8 cellular contexts compared by ENCODE assay signal in genomic region chr1:226223786-226224244, GRCh38. TPM values are rescaled to one million over a fixed set of nuclear protein-coding genes. Genes with fewer than 3 reads are reported as not detected.
DNase-seq lines count a peak whose midpoint lies in the region; ATAC-seq, FAIRE-seq and TF ChIP-seq lines count a peak whose summit lies in the region.

No MANE protein-coding gene starts in this region.

- H3K4me2 ChIP-seq in GM23248 (ENCODE audit: unreplicated experiment), result peak overlapping the region; percentile 78

- H3K9me3 ChIP-seq in GM23248 (ENCODE audit: low read depth) (no peaks in the 10 kb centered on the region), MG63 (no peaks in the 10 kb centered on the region), lower lobe of right lung (no peaks in the 10 kb centered on the region), uterus (no peaks in the 10 kb centered on the region)

- TF ChIP-seq POLR2A in H54 (IDR thresholded peaks at IDR 0.05; ENCODE audit: low read depth, low read length) (no peak), uterus (IDR thresholded peaks at IDR 0.05) (no peak)

- DNase-seq in activated CD4-positive, alpha-beta T cell treated with anti-CD3 and anti-CD28 coated beads, Interleukin-2, amount 10 ng/mL, durations not matched to agents 24 days and 14 days, result peak; percentile 77
- no peak for DNase-seq in activated CD4-positive, alpha-beta T cell treated with anti-CD3 and anti-CD28 coated beads, Interleukin-2, amount 50 U/mL, for 4 hours
- DNase-seq in GM23248, result peak; percentile 34
- DNase-seq in MG63, result peak; percentile 16
- DNase-seq in astrocyte of the spinal cord (ENCODE audit: low read depth, low spot score), result peak; percentile 7
- DNase-seq in lower lobe of right lung, result no peak
- no peak for DNase-seq in H54 (ENCODE audit: insufficient read length, low spot score)
- DNase-seq in uterus, result no peak

- in situ Hi-C loops in GM23248 (cut with MboI), result no loop called here
- in situ Hi-C loops in astrocyte of the spinal cord (cut with HindIII; ENCODE audit: low sequenced_read_pairs), result no loop called here

- TF ChIP-seq CTCF in astrocyte of the spinal cord (IDR thresholded peaks at IDR 0.05; ENCODE audit: low read depth, low read length) (no peak), lower lobe of right lung (IDR thresholded peaks at IDR 0.05) (no peak), uterus (IDR thresholded peaks at IDR 0.05) (no peak)

- H3K4me1 ChIP-seq in GM23248 (ENCODE audit: insufficient read depth), result no peaks in the 10 kb centered on the region
- peaks cover 4% of the 10 kb centered on the region for H3K4me1 ChIP-seq in lower lobe of right lung
- no peaks in the 10 kb centered on the region for H3K4me1 ChIP-seq in uterus

- peak overlapping the region; percentile 81 for H3K4me3 Mint-ChIP-seq in activated CD4-positive, alpha-beta T cell treated with anti-CD3 and anti-CD28 coated beads, Interleukin-2, amount 10 ng/mL, durations not matched to agents 24 days and 14 days

- no peak overlapping the region for H3K27ac ChIP-seq in GM23248
- H3K27ac ChIP-seq in lower lobe of right lung, result no peak overlapping the region
- no peak overlapping the region for H3K27ac ChIP-seq in uterus

- H3F3A ChIP-seq in GM23248 (ENCODE audit: insufficient read depth), result no peaks in the 10 kb centered on the region

- H3K27ac Mint-ChIP-seq in activated CD4-positive, alpha-beta T cell treated with anti-CD3 and anti-CD28 coated beads, Interleukin-2, amount 10 ng/mL, durations not matched to agents 24 days and 14 days, result no peak overlapping the region

- peak overlapping the region; percentile 76 for H2AFZ ChIP-seq in GM23248

- H3K79me2 ChIP-seq in GM23248 (ENCODE audit: insufficient read depth), result no peaks in the 10 kb centered on the region

- ATAC-seq in lower lobe of right lung, result peak; percentile 47 to 57

- H3K27me3 ChIP-seq in GM23248 (replicated peaks; ENCODE audit: insufficient read depth), result peaks cover 11% of the 10 kb centered on the region
- H3K27me3 ChIP-seq in MG63, result no peaks in the 10 kb centered on the region
- H3K27me3 ChIP-seq in lower lobe of right lung (ENCODE audit: low read depth), result peaks cover 23% of the 10 kb centered on the region
- H3K27me3 ChIP-seq in uterus, result peaks cover 0 to 4% of the 10 kb centered on the region in 2 donors

- H3K9me3 Mint-ChIP-seq in activated CD4-positive, alpha-beta T cell treated with anti-CD3 and anti-CD28 coated beads, Interleukin-2, amount 10 ng/mL, durations not matched to agents 24 days and 14 days, result no peaks in the 10 kb centered on the region

- H3K27me3 Mint-ChIP-seq in activated CD4-positive, alpha-beta T cell treated with anti-CD3 and anti-CD28 coated beads, Interleukin-2, amount 10 ng/mL, durations not matched to agents 24 days and 14 days, result peaks cover 28% of the 10 kb centered on the region

- no peaks in the 10 kb centered on the region for H3K36me3 ChIP-seq in GM23248 (ENCODE audit: low read depth)
- H3K36me3 ChIP-seq in MG63, result no peaks in the 10 kb centered on the region
- H3K36me3 ChIP-seq in lower lobe of right lung, result no peaks in the 10 kb centered on the region
- H3K36me3 ChIP-seq in uterus, result no peaks in the 10 kb centered on the region

- H3K4me3 ChIP-seq in GM23248 (peak overlapping the region; percentile 63), MG63 (peak overlapping the region; percentile 36), astrocyte of the spinal cord (ENCODE audit: low read depth, low read length) (peak overlapping the region; percentile 44), lower lobe of right lung (peak overlapping the region; percentile 51), uterus (peak overlapping the region in 1 of 2 donors; percentile 36)

- intact Hi-C loops in activated CD4-positive, alpha-beta T cell treated with anti-CD3 and anti-CD28 coated beads, Interleukin-2, amount 10 ng/mL, durations not matched to agents 24 days and 14 days (cut with micrococcal nuclease), result no loop called here
- intact Hi-C loops in lower lobe of right lung (cut with DNase I), result no loop called here
- intact Hi-C loops in uterus (cut with DNase I; ENCODE audit: low total_unique reads), result no loop called here

- no peaks in the 10 kb centered on the region for H3K9me2 ChIP-seq in GM23248 (ENCODE audit: insufficient read depth)

- H4K20me1 ChIP-seq in GM23248 (ENCODE audit: insufficient read depth), result no peaks in the 10 kb centered on the region

- H3K9ac ChIP-seq in GM23248, result no peak overlapping the region

- H3K4me1 Mint-ChIP-seq in activated CD4-positive, alpha-beta T cell treated with anti-CD3 and anti-CD28 coated beads, Interleukin-2, amount 10 ng/mL, durations not matched to agents 24 days and 14 days, result peaks cover 5% of the 10 kb centered on the region

- H3K36me3 Mint-ChIP-seq in activated CD4-positive, alpha-beta T cell treated with anti-CD3 and anti-CD28 coated beads, Interleukin-2, amount 10 ng/mL, durations not matched to agents 24 days and 14 days (ENCODE audit: low read depth), result peaks cover 2% of the 10 kb centered on the region

- FAIRE-seq in H54 (lab: Jason Lieb, UNC), result no peak

- 2 to 5% methylated on average over 25 to 55 of the region's 55 CpGs for WGBS in GM23248 (ENCODE audit: low coverage in 1 of 2, low lambda C conversion rate in 2 of 2, missing lambda C conversion rate in 2 of 2), 2 experiments

RNA-seq across cellular contexts. Expression of gene MIXL1, which starts 0.4 kb away (rescaled TPM):
- not detected in 2 replicates for total RNA-seq in activated CD4-positive, alpha-beta T cell treated with anti-CD3 and anti-CD28 coated beads, Interleukin-2, amount 10 ng/mL, durations not matched to agents 24 days and 14 days
- total RNA-seq in GM23248 (2014; rRNA removed; shearing (Covaris generic)), result not detected in 2 replicates
- polyA plus RNA-seq in GM23248 (2016; fragmentation: Nextera tagmentation; extraction: Ambion mirVana), result not detected in 2 replicates
- total RNA-seq in MG63 (2014; rRNA removed; shearing (Covaris generic); ENCODE audit: low replicate concordance), result not detected in 2 replicates
- total RNA-seq in lower lobe of right lung (0.38 TPM), uterus (not detected)

RNA-seq across cellular contexts. Expression of gene ACBD3, which starts 37.3 kb away (rescaled TPM):
- 21.8 and 23.9 TPM in 2 replicates for total RNA-seq in activated CD4-positive, alpha-beta T cell treated with anti-CD3 and anti-CD28 coated beads, Interleukin-2, amount 10 ng/mL, durations not matched to agents 24 days and 14 days
- 70.2 and 76.8 TPM in 2 replicates for total RNA-seq in GM23248 (2014; rRNA removed; shearing (Covaris generic))
- 40.8 and 41.4 TPM in 2 replicates for polyA plus RNA-seq in GM23248 (2016; fragmentation: Nextera tagmentation; extraction: Ambion mirVana)
- total RNA-seq in MG63 (2014; rRNA removed; shearing (Covaris generic); ENCODE audit: low replicate concordance), result 27.3 and 46.5 TPM in 2 replicates
- total RNA-seq in lower lobe of right lung (41.3 TPM), uterus (10 to 100 TPM; 33.5 to 95.8 (median 46.8) TPM)

Comparison
In these comparisons a context has a peak if more than half of its experiments do, and no peak if none do; other contexts are left out.
1. DNase-seq: peak in activated CD4-positive, alpha-beta T cell treated with anti-CD3 and anti-CD28 coated beads, Interleukin-2, amount 10 ng/mL, durations not matched to agents 24 days and 14 days (single experiment), GM23248 (single experiment), MG63 (single experiment) and astrocyte of the spinal cord (single experiment); none in activated CD4-positive, alpha-beta T cell treated with anti-CD3 and anti-CD28 coated beads, Interleukin-2, amount 50 U/mL, for 4 hours (0 of 2), lower lobe of right lung (single experiment), H54 (single experiment) and uterus (0 of 2).